Comparison of ENCODE assay signal across 1 cellular context in genomic region chr20:53586640-53587039, GRCh38.
TF ChIP-seq lines count a peak whose summit lies in the region.

No MANE protein-coding gene starts in this region.

TF ChIP-seq in HepG2, 621 proteins besides CTCF, POLR2A, EP300 and RAD21:
- no peak for TF ChIP-seq ZNF780A (CRISPR knock-in tag; IDR thresholded peaks at IDR 0.05)
- TF ChIP-seq PLSCR1 (CRISPR knock-in tag; IDR thresholded peaks at IDR 0.05; ENCODE audit: borderline replicate concordance): no peak
- TF ChIP-seq NFE2 (CRISPR knock-in tag; IDR thresholded peaks at IDR 0.05): no peak
- TF ChIP-seq HIC2 (CRISPR knock-in tag; IDR thresholded peaks at IDR 0.05; ENCODE audit: low read depth): no peak
- no peak for TF ChIP-seq ZBTB33 (CRISPR knock-in tag; IDR thresholded peaks at IDR 0.05)
- TF ChIP-seq NFIC (IDR thresholded peaks at IDR 0.05; ENCODE audit: low read length): no peak
- TF ChIP-seq IRF1 (CRISPR knock-in tag; IDR thresholded peaks at IDR 0.05; ENCODE audit: low read depth): no peak
- TF ChIP-seq MLLT10 (CRISPR knock-in tag; IDR thresholded peaks at IDR 0.05): no peak
- TF ChIP-seq KMT2B (CRISPR knock-in tag; IDR thresholded peaks at IDR 0.05): no peak
- peak; percentile 37; the same call in 1 of the 2 replicates for TF ChIP-seq ATF1 (CRISPR knock-in tag; IDR thresholded peaks at IDR 0.05)
- TF ChIP-seq GTF2F1 (IDR thresholded peaks at IDR 0.05; ENCODE audit: low read length): no peak
- no peak for TF ChIP-seq ZNF576 (CRISPR knock-in tag; IDR thresholded peaks at IDR 0.05)
- peak; percentile 42; the same call in 1 of the 2 replicates for TF ChIP-seq ZNF143 (CRISPR knock-in tag; IDR thresholded peaks at IDR 0.05)
- TF ChIP-seq ZNF562 (CRISPR knock-in tag; IDR thresholded peaks at IDR 0.05; ENCODE audit: borderline replicate concordance): no peak
- TF ChIP-seq POLR2AphosphoS2 (IDR thresholded peaks at IDR 0.05; ENCODE audit: low read depth, low read length): no peak
- TF ChIP-seq TRIM22 (IDR thresholded peaks at IDR 0.05): no peak
- TF ChIP-seq ZNF180 (CRISPR knock-in tag; IDR thresholded peaks at IDR 0.05; ENCODE audit: borderline replicate concordance, low read depth): no peak
